7 cellular contexts compared by ENCODE assay signal in the genomic region with DNA sequence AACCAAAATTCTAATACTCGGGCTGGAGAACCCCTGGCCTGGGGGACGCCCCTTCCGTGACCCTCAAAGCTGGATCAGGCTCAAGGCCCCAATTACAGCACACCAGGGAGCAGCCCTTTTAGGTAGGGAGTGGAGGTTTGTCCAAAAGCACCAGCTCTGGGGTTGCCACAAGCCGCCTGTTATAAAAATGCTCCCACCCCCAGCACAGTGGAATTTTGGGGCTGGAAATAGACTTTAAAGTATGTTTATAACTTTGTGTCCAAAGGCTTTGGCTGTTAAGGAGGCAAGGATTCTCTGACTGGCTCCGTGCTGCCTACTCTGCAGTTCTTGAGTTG. TPM values are rescaled to one million over a fixed set of nuclear protein-coding genes. Genes with fewer than 3 reads are reported as not detected.
DNase-seq lines count a peak whose midpoint lies in the region; ATAC-seq and TF ChIP-seq lines count a peak whose summit lies in the region.

No MANE protein-coding gene starts in this region.

- intact Hi-C loops in spleen (cut with DNase I; ENCODE audit: low total_unique reads), result loop anchor here (5.0 kb wide), 1 partner anchor 112 kb away; no protein-coding TSS in a partner anchor
- intact Hi-C loops in ovary (cut with DNase I), result loop anchor here in 1 of 4 donors (5.0 kb wide), 1 partner anchor 112 kb away; no protein-coding TSS in a partner anchor

- H3K9me3 Mint-ChIP-seq in HFFc6, result no peaks in the 10 kb centered on the region

- no peak for TF ChIP-seq POLR2A in spleen (IDR thresholded peaks at IDR 0.05)
- TF ChIP-seq POLR2A in ovary (IDR thresholded peaks at IDR 0.05), result no peak

- H3K9me3 ChIP-seq in spleen, result no peaks in the 10 kb centered on the region
- H3K9me3 ChIP-seq in ovary, result no peaks in the 10 kb centered on the region

- H3K36me3 Mint-ChIP-seq in HFFc6 (ENCODE audit: low read depth), result no peaks in the 10 kb centered on the region

- DNase-seq in HFFc6 (no peak), foreskin fibroblast (peak in 1 of 2 donors; percentile 24), spleen (no peak), ovary (no peak)

- TF ChIP-seq EP300 in ovary (IDR thresholded peaks at IDR 0.05), result no peak

- peak overlapping the region; percentile 79 for H3K27ac Mint-ChIP-seq in HFFc6

- no peaks in the 10 kb centered on the region for H3K27me3 ChIP-seq in spleen (replicated peaks in 1 of 7)
- no peaks in the 10 kb centered on the region for H3K27me3 ChIP-seq in ovary

- 28 to 44% (median 36%) methylated on average over 3 to 5 of the region's 5 CpGs for WGBS in spleen, 5 donors
- WGBS in ovary, 3 donors, result 12 to 17% (median 16%) methylated on average over 5 of the region's 5 CpGs

- H3K4me1 ChIP-seq in spleen (peaks cover 5 to 54% (median 31%) of the 10 kb centered on the region in 6 donors), ovary (ENCODE audit: insufficient read depth) (no peaks in the 10 kb centered on the region)

- H3K27me3 Mint-ChIP-seq in HFFc6 (ENCODE audit: insufficient read depth), result peaks cover 5% of the 10 kb centered on the region; the same call in 1 of the 2 replicates

- H3K36me3 ChIP-seq in spleen (peaks cover 5 to 82% (median 67%) of the 10 kb centered on the region in 6 donors), ovary (no peaks in the 10 kb centered on the region)

- no peak for ATAC-seq in GM21390 (IDR thresholded peaks at IDR 0.05; ENCODE audit: unreplicated experiment)
- ATAC-seq in GM18498 (IDR thresholded peaks at IDR 0.05; ENCODE audit: unreplicated experiment), result no peak

- TF ChIP-seq CTCF in HFFc6 (IDR thresholded peaks at IDR 0.05) (peak; percentile 72), VCaP (conservative IDR thresholded peaks at IDR 0.05) (peak; percentile 46), foreskin fibroblast (IDR thresholded peaks at IDR 0.05; ENCODE audit: low read depth, low read length) (no peak), spleen (IDR thresholded peaks at IDR 0.05 in 8 of 11, conservative IDR thresholded peaks at IDR 0.05 in 3 of 11) (peak in 4 of 11 experiments; percentile 19 to 32 (median 23)), ovary (IDR thresholded peaks at IDR 0.05) (no peak)

- H3K4me1 Mint-ChIP-seq in HFFc6 (ENCODE audit: low read depth), result peaks cover 16% of the 10 kb centered on the region

- H3K4me3 Mint-ChIP-seq in HFFc6, result peak overlapping the region; percentile 93

- peak overlapping the region; percentile 84 to 98 for H3K4me3 ChIP-seq in foreskin fibroblast (ENCODE audit: low read depth in 1 of 2, low read length in 2 of 2)
- H3K4me3 ChIP-seq in spleen, result peak overlapping the region in 6 of 8 donors; percentile 71 to 95 (median 82)
- H3K4me3 ChIP-seq in ovary, result no peak overlapping the region

- H3K27ac ChIP-seq in VCaP, result peak overlapping the region; percentile 54; the same call in 1 of the 2 replicates
- peak overlapping the region; percentile 89 to 100 (median 95) for H3K27ac ChIP-seq in spleen
- no peak overlapping the region for H3K27ac ChIP-seq in ovary

RNA-seq across cellular contexts. Expression of a gene that starts 0.6 kb away (rescaled TPM):
- 10 to 100 TPM; 11.5 to 16.7 (median 13.9) TPM for total RNA-seq in HFFc6 (2021; fragmentation: NEBNext Ultra II Directional; extraction: Animal tissue kit (Norgen Biotek cat#: 25700))
- 100 to 1,000 TPM in 2 of 7 donors, 10 to 100 TPM in 5; 59.9 to 141 (median 96.9) TPM for total RNA-seq in spleen
- polyA plus RNA-seq in spleen, result 10 to 100 TPM; 26.7 to 60.5 (median 31.9) TPM
- total RNA-seq in ovary, result 1 to 10 TPM; 3.9 to 6.9 (median 5.2) TPM
- 1 to 10 TPM; 3.3 to 3.8 TPM for polyA plus RNA-seq in ovary

RNA-seq across cellular contexts. Expression of a gene that starts 16.0 kb away (rescaled TPM):
- 1 to 10 TPM; 2.6 to 4.2 (median 3.2) TPM for total RNA-seq in HFFc6 (2021; fragmentation: NEBNext Ultra II Directional; extraction: Animal tissue kit (Norgen Biotek cat#: 25700))
- total RNA-seq in spleen, result 10 to 100 TPM; 23.7 to 62.8 (median 41.1) TPM
- polyA plus RNA-seq in spleen, result 10 to 100 TPM; 12.4 to 44.1 (median 41.9) TPM
- total RNA-seq in ovary, result 10 to 100 TPM in 1 of 7 donors, 1 to 10 TPM in 6; 4.5 to 17.0 (median 7.3) TPM
- polyA plus RNA-seq in ovary, result 1 to 10 TPM; 3.2 to 7.9 TPM

RNA-seq across cellular contexts. Expression of a gene that starts 19.5 kb away (rescaled TPM):
- 10 to 100 TPM; 56.5 to 76.3 (median 61.3) TPM for total RNA-seq in HFFc6 (2021; fragmentation: NEBNext Ultra II Directional; extraction: Animal tissue kit (Norgen Biotek cat#: 25700))
- total RNA-seq in spleen (100 to 1,000 TPM in 5 of 7 donors, 10 to 100 TPM in 2; 88.4 to 301 (median 113) TPM), ovary (100 to 1,000 TPM in 2 of 7 donors, 10 to 100 TPM in 5; 46.7 to 407 (median 67.7) TPM)
- polyA plus RNA-seq in spleen (10 to 100 TPM; 39.7 to 95.3 (median 91.6) TPM), ovary (10 to 100 TPM; 24.9 to 40.9 TPM)

RNA-seq across cellular contexts. Expression of a gene that starts 24.6 kb away (rescaled TPM):
- total RNA-seq in HFFc6 (2021; fragmentation: NEBNext Ultra II Directional; extraction: Animal tissue kit (Norgen Biotek cat#: 25700)), result 1 to 10 TPM; 6.8 to 8.5 (median 7.2) TPM
- 10 to 100 TPM; 29.6 to 58.3 (median 41.1) TPM for total RNA-seq in spleen
- 10 to 100 TPM; 29.8 to 51.9 (median 46.3) TPM for polyA plus RNA-seq in spleen
- total RNA-seq in ovary, result 10 to 100 TPM in 1 of 7 donors, 1 to 10 TPM in 6; 2.9 to 12.6 (median 5.6) TPM
- 10 to 100 TPM in 1 of 2 donors, 1 to 10 TPM in 1; 4.2 to 10.4 TPM for polyA plus RNA-seq in ovary

RNA-seq across cellular contexts. Expression of a gene that starts 25.5 kb away (rescaled TPM):
- total RNA-seq in HFFc6 (2021; fragmentation: NEBNext Ultra II Directional; extraction: Animal tissue kit (Norgen Biotek cat#: 25700)), result under 1 TPM in 5 of 6 experiments, not detected in 1; 0.23 to 0.40 (median 0.30) TPM
- total RNA-seq in spleen, result 10 to 100 TPM in 2 of 7 donors, 1 to 10 TPM in 5; 5.3 to 12.5 (median 9.3) TPM
- polyA plus RNA-seq in spleen, result 10 to 100 TPM in 2 of 3 donors, 1 to 10 TPM in 1; 4.4 to 17.8 (median 15.0) TPM
- total RNA-seq in ovary, result 1 to 10 TPM; 1.9 to 4.4 (median 3.2) TPM
- 1 to 10 TPM in 1 of 2 donors, under 1 TPM in 1; 0.73 to 4.1 TPM for polyA plus RNA-seq in ovary

Comparison
In these comparisons a context has a peak if more than half of its experiments do, and no peak if none do; other contexts are left out.
1. CTCF ChIP-seq: peak in HFFc6 (single experiment) and VCaP (single experiment); none in foreskin fibroblast (single experiment) and ovary (0 of 3).
2. H3K27ac ChIP-seq: peak in VCaP (single experiment) and spleen (8 of 8); none in ovary (0 of 2).